ENCODE assay signal across 28 cellular contexts in the genomic region with DNA sequence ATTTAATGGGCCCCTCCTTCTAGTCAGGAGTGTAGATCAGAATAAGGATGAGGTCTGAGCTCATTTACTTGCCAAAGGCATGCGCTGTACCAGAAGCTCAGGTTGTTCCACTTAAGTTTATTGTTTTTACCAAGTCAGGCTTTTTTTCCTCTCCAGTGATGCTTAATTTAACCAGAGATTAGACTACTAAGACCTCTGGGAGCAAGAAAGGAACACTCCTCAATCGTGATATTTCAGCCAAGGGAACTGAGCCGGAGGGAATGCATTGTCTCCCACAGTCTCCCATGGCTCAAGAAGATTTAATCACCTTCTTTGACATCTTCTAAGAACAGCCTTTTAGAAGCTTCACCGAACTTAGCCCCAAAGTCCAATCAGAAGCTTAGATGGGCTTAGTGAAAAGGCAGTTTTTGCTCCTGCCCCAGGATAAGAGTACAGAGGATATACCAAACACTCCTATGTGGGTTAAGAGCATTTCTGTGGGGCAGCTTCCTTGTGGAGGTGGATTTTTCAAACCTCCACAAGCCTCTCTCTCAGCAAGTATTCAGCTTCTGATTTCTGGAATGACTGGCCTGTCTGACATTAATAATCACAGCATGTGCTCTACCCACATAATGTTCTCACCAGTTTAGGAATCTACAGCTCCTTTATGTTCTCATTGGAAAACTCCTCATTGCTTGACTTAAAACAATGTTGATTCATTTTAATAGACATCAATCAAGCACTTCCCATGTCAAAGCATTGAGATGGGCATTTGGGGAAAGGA.
"Had no signal": no experiment of that assay in that cellular context is flagged by ENCODE, and none has a peak within 500 bp of the region (broad histone marks: within the 10 kb centered on the region; RNA-seq: fewer than 3 reads in every experiment).

No MANE protein-coding gene starts in this region.

- H3K9me3 Mint-ChIP-seq: activated B cell treated with CpG ODN at 0.5 μM for 24 hours; activated T-cell treated with anti-CD3 and anti-CD28 coated beads, Interleukin-2, amount 50 U/mL, for 4 hours; activated T-helper 2 cell treated with anti-CD3 and anti-CD28 coated beads, Interferon-gamma antibody, Interleukin-2, Interleukin-4, amounts not matched to agents 10 μg/mL and 5 μg/mL and 100 μg/mL, durations not matched to agents 14 hours and 24 hours and 36 hours; stimulated activated naive CD8-positive, alpha-beta T cell treated with anti-CD3 and anti-CD28 coated beads, Interleukin-15, Interleukin-2, amounts not matched to agents 100 ng/mL and 50 ng/mL, for 24 hours; T-helper 1 cell treated with Interleukin-12 subunit alpha and Interleukin-12 subunit beta and Interleukin-4 antibody, amounts not matched to agents 30 μg/mL and 1 μg/mL, for 36 hours had no signal

- H3K36me3 Mint-ChIP-seq: activated naive CD8-positive, alpha-beta T cell; mesothelial cell of epicardium; natural killer cell had no signal

- H3K4me3 Mint-ChIP-seq: activated B cell treated with CpG ODN at 0.5 μM for 24 hours; activated CD4-positive, alpha-beta T cell treated with anti-CD3 and anti-CD28 coated beads for 36 hours; activated naive CD8-positive, alpha-beta T cell; activated T-cell treated with anti-CD3 and anti-CD28 coated beads, Interleukin-2, amount 50 U/mL, for 4 hours; mesothelial cell of epicardium; natural killer cell; stimulated activated naive CD8-positive, alpha-beta T cell treated with anti-CD3 and anti-CD28 coated beads, Interleukin-15, Interleukin-2, amounts not matched to agents 100 ng/mL and 50 ng/mL, for 24 hours; T-helper 1 cell treated with Interleukin-12 subunit alpha and Interleukin-12 subunit beta and Interleukin-4 antibody, amounts not matched to agents 30 μg/mL and 1 μg/mL, for 36 hours had no signal

- H3K36me3 ChIP-seq: adrenal gland, left ventricle myocardium inferior, neutrophil, pancreas, right atrium auricular region, tibial artery had no signal

- H3K27me3 Mint-ChIP-seq: stimulated activated naive CD8-positive, alpha-beta T cell treated with anti-CD3 and anti-CD28 coated beads, Interleukin-15, Interleukin-2, amounts not matched to agents 100 ng/mL and 50 ng/mL, for 24 hours had no signal

- ATAC-seq: activated CD4-positive, alpha-beta T cell treated with anti-CD3 and anti-CD28 coated beads for 36 hours; activated T-cell treated with anti-CD3 and anti-CD28 coated beads, Interleukin-2, amount 50 U/mL, for 4 hours; body of pancreas; natural killer cell; pancreas had no signal

- H3K4me3 ChIP-seq: adrenal gland, body of pancreas, left ventricle myocardium inferior, pancreas, psoas muscle, right atrium auricular region, tibial artery had no signal

- H3K4me1 ChIP-seq: adrenal gland, body of pancreas, pancreas had no signal

- H3K9me3 ChIP-seq: adrenal gland, body of pancreas, left ventricle myocardium inferior, neutrophil, pancreas, psoas muscle, right atrium auricular region, tibial artery had no signal

- FAIRE-seq: pancreas had no signal

- H3K27me3 ChIP-seq: adrenal gland, body of pancreas, neutrophil, pancreas, right atrium auricular region, tibial artery had no signal

- DNase-seq: activated B cell treated with CpG ODN at 0.5 μM for 24 hours; activated CD4-positive, alpha-beta T cell treated with anti-CD3 and anti-CD28 coated beads for 36 hours; activated CD4-positive, alpha-beta T cell treated with anti-CD3 and anti-CD28 coated beads, Interleukin-2, amount 50 U/mL, for 48 hours; activated CD8-positive, alpha-beta memory T cell treated with anti-CD3 and anti-CD28 coated beads, Interleukin-2, amount 50 U/mL, for 48 hours; activated naive CD4-positive, alpha-beta T cell; activated T-cell treated with anti-CD3 and anti-CD28 coated beads, Interleukin-2, amount 50 U/mL, for 4 hours; adrenal gland; body of pancreas; dermis blood vessel endothelial cell; effector CD8-positive, alpha-beta T cell; erythroblast; foreskin melanocyte; hippocampal formation; left ventricle myocardium inferior; natural killer cell; pancreas; psoas muscle; stimulated activated CD4-positive, alpha-beta T cell treated with anti-CD3 and anti-CD28 coated beads, Interleukin-1b, Interleukin-23, amount 100 ng/mL, for 48 hours; substantia nigra; T1000; tibial artery had no signal

- H3K4me1 Mint-ChIP-seq: activated B cell treated with CpG ODN at 0.5 μM for 24 hours; activated CD4-positive, alpha-beta T cell treated with anti-CD3 and anti-CD28 coated beads for 36 hours; natural killer cell had no signal

- H3K27ac Mint-ChIP-seq: activated B cell treated with CpG ODN at 0.5 μM for 24 hours; activated CD4-positive, alpha-beta T cell treated with anti-CD3 and anti-CD28 coated beads for 36 hours; activated naive CD8-positive, alpha-beta T cell; activated T-helper 2 cell treated with anti-CD3 and anti-CD28 coated beads, Interferon-gamma antibody, Interleukin-2, Interleukin-4, amounts not matched to agents 10 μg/mL and 5 μg/mL and 100 μg/mL, durations not matched to agents 14 hours and 24 hours and 36 hours; mesothelial cell of epicardium; natural killer cell; stimulated activated naive CD8-positive, alpha-beta T cell treated with anti-CD3 and anti-CD28 coated beads, Interleukin-15, Interleukin-2, amounts not matched to agents 100 ng/mL and 50 ng/mL, for 24 hours; T-helper 1 cell treated with Interleukin-12 subunit alpha and Interleukin-12 subunit beta and Interleukin-4 antibody, amounts not matched to agents 30 μg/mL and 1 μg/mL, for 36 hours had no signal

- H3K27ac ChIP-seq: adrenal gland, body of pancreas, left ventricle myocardium inferior, neutrophil, pancreas, right atrium auricular region, tibial artery had no signal
